In genomic region chr7:33628894-33629293, GRCh38 we compare ENCODE assay signal across 8 cellular contexts.
"Had no signal": no experiment of that assay in that cellular context is flagged by ENCODE, and none has a peak within 500 bp of the region (broad histone marks: within the 10 kb centered on the region; RNA-seq: fewer than 3 reads in every experiment).

No MANE protein-coding gene starts in this region.

- H3K4me3 ChIP-seq: GM12878 had no signal

- DNase-seq: GDM1, GF-D8 had no signal

- FAIRE-seq: G401.6, GM12878, GM12891, GM12892, GM18507, GM19239 had no signal

- ATAC-seq: GM12878 had no signal
